24 cellular contexts compared by ENCODE assay signal in genomic region chr10:133088524-133089460, GRCh38. TPM values are rescaled to one million over a fixed set of nuclear protein-coding genes. Genes with fewer than 3 reads are reported as not detected.
DNase-seq lines count a peak whose midpoint lies in the region; ATAC-seq, FAIRE-seq and TF ChIP-seq lines count a peak whose summit lies in the region.
"Had no signal": no experiment of that assay in that cellular context is flagged by ENCODE, and none has a peak within 500 bp of the region (broad histone marks: within the 10 kb centered on the region; RNA-seq: fewer than 3 reads in every experiment).

No MANE protein-coding gene starts in this region.

- H3K36me3 Mint-ChIP-seq in WTC11, result no peaks in the 10 kb centered on the region
- H3K36me3 Mint-ChIP-seq in neural progenitor cell, result no peaks in the 10 kb centered on the region

- ATAC-seq in WTC11, result peak; percentile 32
- ATAC-seq in GM21529 (IDR thresholded peaks at IDR 0.05; ENCODE audit: unreplicated experiment), result no peak

- H3K27me3 ChIP-seq in iPS-15b (ENCODE audit: control insufficient read depth, insufficient read depth, low read length) (peaks cover 15% of the 10 kb centered on the region), neural progenitor cell (peaks cover 95% of the 10 kb centered on the region)
- H3K27me3 ChIP-seq: uterus had no signal

- no peaks in the 10 kb centered on the region for H3F3A ChIP-seq in neural progenitor cell (ENCODE audit: low read depth)

- H3K9me3 Mint-ChIP-seq in WTC11 (no peaks in the 10 kb centered on the region), neural progenitor cell (peaks cover 3% of the 10 kb centered on the region)

- H3K27ac Mint-ChIP-seq in WTC11 (no peak overlapping the region; the same call in 1 of the 2 replicates), neural progenitor cell (no peak overlapping the region)

- H3K79me2 ChIP-seq in neural progenitor cell (ENCODE audit: low read depth), result no peaks in the 10 kb centered on the region

- H4K20me1 ChIP-seq in neural progenitor cell (ENCODE audit: low read depth), result peaks cover 20% of the 10 kb centered on the region

- H3K27me3 Mint-ChIP-seq in WTC11 (ENCODE audit: low read depth), result peaks cover 42% of the 10 kb centered on the region
- peaks cover 44% of the 10 kb centered on the region for H3K27me3 Mint-ChIP-seq in neural progenitor cell (ENCODE audit: insufficient read depth, low read depth)

- no peaks in the 10 kb centered on the region for H3K9me3 ChIP-seq in ES-I3 (ENCODE audit: control insufficient read depth, insufficient read depth, low read length)
- no peaks in the 10 kb centered on the region for H3K9me3 ChIP-seq in iPS-15b (ENCODE audit: control insufficient read depth, insufficient read depth, low read length)
- no peaks in the 10 kb centered on the region for H3K9me3 ChIP-seq in neural progenitor cell (ENCODE audit: low read depth)
- H3K9me3 ChIP-seq: adrenal gland, esophagus squamous epithelium, prostate gland, uterus had no signal

- peaks cover 2% of the 10 kb centered on the region; the same call in 1 of the 2 replicates for H3K4me1 Mint-ChIP-seq in WTC11
- H3K4me1 Mint-ChIP-seq in neural progenitor cell, result peaks cover 20% of the 10 kb centered on the region

- H3K36me3 ChIP-seq in ES-I3 (ENCODE audit: insufficient read depth, low read length) (no peaks in the 10 kb centered on the region), iPS-15b (ENCODE audit: control insufficient read depth, insufficient read depth, low read length) (no peaks in the 10 kb centered on the region), neural progenitor cell (no peaks in the 10 kb centered on the region)
- H3K36me3 ChIP-seq: adrenal gland, esophagus squamous epithelium, prostate gland, uterus had no signal

- peak overlapping the region; percentile 26 for H3K4me3 ChIP-seq in iPS-15b (ENCODE audit: low read depth, low read length)
- peak overlapping the region; percentile 73 for H3K4me3 ChIP-seq in neural progenitor cell
- H3K4me3 ChIP-seq: adrenal gland, uterus had no signal

- no peak for DNase-seq in WTC11 (ENCODE audit: low spot score)
- peak; percentile 39 for DNase-seq in neural progenitor cell (ENCODE audit: low spot score)
- DNase-seq in HuH-7 (ENCODE audit: low spot score), result no peak
- no peak for DNase-seq in NCI-H2196 treated with DMSO at 0.1 percent for 48 hours (lab: John Stamatoyannopoulos, UW; ENCODE audit: unreplicated experiment)
- no peak for DNase-seq in H54 (ENCODE audit: insufficient read length, low spot score)
- DNase-seq: activated CD4-positive, alpha-beta T cell treated with anti-CD3 and anti-CD28 coated beads for 48 hours; activated effector memory CD4-positive, alpha-beta T cell treated with Interleukin-2 at 50 U/mL for 16 hours; adrenal gland; effector memory CD4-positive, alpha-beta T cell; esophagus squamous epithelium; GDM1; NCI-H2029 treated with DMSO at 0.1 percent for 48 hours; NCI-H446 treated with DMSO at 0.1 percent for 48 hours; stimulated activated CD4-positive, alpha-beta T cell treated with anti-CD3 and anti-CD28 coated beads, Interleukin-4, amount 100 ng/mL, for 24 hours; uterus had no signal

- H3K4me3 Mint-ChIP-seq in WTC11, result peak overlapping the region; percentile 35; the same call in 1 of the 2 replicates
- peak overlapping the region; percentile 70 for H3K4me3 Mint-ChIP-seq in neural progenitor cell

- CTCF ChIA-PET in WTC11 (lab: Charles Lee), result interaction anchor here (0.6 to 1.4 kb wide), 4 partner anchors 12 to 150 kb away, joined by 3 to 6 read pairs (median 3); no protein-coding TSS in a partner anchor

- POLR2A ChIA-PET in WTC11 (lab: Charles Lee), result no interaction called here

- peak overlapping the region; percentile 53; the same call in 1 of the 2 replicates for H3K9ac ChIP-seq in ES-I3 (ENCODE audit: low read depth, low read length)
- H3K9ac ChIP-seq in iPS-15b (ENCODE audit: low read depth, low read length), result no peak overlapping the region
- H3K9ac ChIP-seq in neural progenitor cell, result no peak overlapping the region
- H3K9ac ChIP-seq: KMS-11 had no signal

- H3K4me1 ChIP-seq in ES-I3 (ENCODE audit: insufficient read depth, low read length) (no peaks in the 10 kb centered on the region), iPS-15b (ENCODE audit: control insufficient read depth, insufficient read depth, low read length) (no peaks in the 10 kb centered on the region), neural progenitor cell (peaks cover 7% of the 10 kb centered on the region)
- H3K4me1 ChIP-seq: adrenal gland, prostate gland had no signal

- H3K27ac ChIP-seq in neural progenitor cell, result no peak overlapping the region
- H3K27ac ChIP-seq: C4-2B, esophagus squamous epithelium, KMS-11, prostate gland, uterus had no signal

- FAIRE-seq in H54 (lab: Jason Lieb, UNC), result no peak
- FAIRE-seq: GM19239 had no signal

- peak overlapping the region; percentile 76 for H2AFZ ChIP-seq in neural progenitor cell (replicated peaks)

- no peak for TF ChIP-seq POLR2A in H54 (IDR thresholded peaks at IDR 0.05; ENCODE audit: low read depth, low read length)

- no peak for TF ChIP-seq CTCF in WTC11 (IDR thresholded peaks at IDR 0.05)
- no peak for TF ChIP-seq CTCF in neural progenitor cell (IDR thresholded peaks at IDR 0.05)

- peak overlapping the region; percentile 100 for H3K4me2 ChIP-seq in neural progenitor cell
- H3K4me2 ChIP-seq: KMS-11 had no signal

TF ChIP-seq in WTC11, 78 proteins besides CTCF, POLR2A, EP300 and RAD21:
- TF ChIP-seq ZNF263 (CRISPR knock-in tag; IDR thresholded peaks at IDR 0.05; ENCODE audit: low read depth) (0 out of 2 replicates have a peak, but pooled peaks have one; percentile 37), ZNF423 (CRISPR knock-in tag; IDR thresholded peaks at IDR 0.05) (peak; percentile 3; the same call in 1 of the 2 replicates)
- TF ChIP-seq, protein P1, sequence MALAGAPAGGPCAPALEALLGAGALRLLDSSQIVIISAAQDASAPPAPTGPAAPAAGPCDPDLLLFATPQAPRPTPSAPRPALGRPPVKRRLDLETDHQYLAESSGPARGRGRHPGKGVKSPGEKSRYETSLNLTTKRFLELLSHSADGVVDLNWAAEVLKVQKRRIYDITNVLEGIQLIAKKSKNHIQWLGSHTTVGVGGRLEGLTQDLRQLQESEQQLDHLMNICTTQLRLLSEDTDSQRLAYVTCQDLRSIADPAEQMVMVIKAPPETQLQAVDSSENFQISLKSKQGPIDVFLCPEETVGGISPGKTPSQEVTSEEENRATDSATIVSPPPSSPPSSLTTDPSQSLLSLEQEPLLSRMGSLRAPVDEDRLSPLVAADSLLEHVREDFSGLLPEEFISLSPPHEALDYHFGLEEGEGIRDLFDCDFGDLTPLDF (CRISPR knock-in tag; IDR thresholded peaks at IDR 0.05), result no peak
- TF ChIP-seq, protein P2, sequence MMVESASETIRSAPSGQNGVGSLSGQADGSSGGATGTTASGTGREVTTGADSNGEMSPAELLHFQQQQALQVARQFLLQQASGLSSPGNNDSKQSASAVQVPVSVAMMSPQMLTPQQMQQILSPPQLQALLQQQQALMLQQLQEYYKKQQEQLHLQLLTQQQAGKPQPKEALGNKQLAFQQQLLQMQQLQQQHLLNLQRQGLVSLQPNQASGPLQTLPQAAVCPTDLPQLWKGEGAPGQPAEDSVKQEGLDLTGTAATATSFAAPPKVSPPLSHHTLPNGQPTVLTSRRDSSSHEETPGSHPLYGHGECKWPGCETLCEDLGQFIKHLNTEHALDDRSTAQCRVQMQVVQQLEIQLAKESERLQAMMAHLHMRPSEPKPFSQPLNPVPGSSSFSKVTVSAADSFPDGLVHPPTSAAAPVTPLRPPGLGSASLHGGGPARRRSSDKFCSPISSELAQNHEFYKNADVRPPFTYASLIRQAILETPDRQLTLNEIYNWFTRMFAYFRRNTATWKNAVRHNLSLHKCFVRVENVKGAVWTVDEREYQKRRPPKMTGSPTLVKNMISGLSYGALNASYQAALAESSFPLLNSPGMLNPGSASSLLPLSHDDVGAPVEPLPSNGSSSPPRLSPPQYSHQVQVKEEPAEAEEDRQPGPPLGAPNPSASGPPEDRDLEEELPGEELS (CRISPR knock-in tag; IDR thresholded peaks at IDR 0.05), result 0 out of 2 replicates have a peak, but pooled peaks have one; percentile 27

RNA-seq across cellular contexts. Expression of gene ADGRA1, which starts 1.1 kb away (rescaled TPM):
- total RNA-seq in WTC11 (2021) (0.11 to 0.20 TPM (median 0.18 TPM) in 3 replicates), neural progenitor cell (ENCODE audit: low replicate concordance) (not detected in 2 replicates)
- total RNA-seq: esophagus squamous epithelium, RPMI7951, smooth muscle cell had no signal
